Comparison of ENCODE assay signal across 2 cellular contexts in the genomic region with DNA sequence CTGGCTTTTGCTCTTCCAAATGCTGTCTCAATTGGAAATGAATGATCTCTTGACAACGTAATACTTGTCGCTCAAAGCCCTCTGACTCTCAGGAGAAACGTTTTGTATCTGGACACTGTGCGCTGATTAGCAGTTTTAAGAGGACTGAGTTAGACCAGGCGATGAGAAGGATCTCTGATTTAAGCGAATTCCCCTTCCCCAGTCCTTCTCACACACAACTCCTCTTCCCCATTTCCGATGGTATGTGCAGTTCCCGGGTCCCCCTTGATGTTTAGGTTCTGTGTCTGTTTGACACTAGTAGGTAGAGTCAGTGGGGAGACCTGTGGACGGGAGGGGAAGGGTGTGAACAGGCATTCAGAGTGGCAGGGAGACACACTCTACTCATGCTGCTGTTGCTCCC.
TF ChIP-seq lines count a peak whose summit lies in the region.

No MANE protein-coding gene starts in this region.

TF ChIP-seq in GM23338, 12 proteins besides CTCF, POLR2A, EP300 and RAD21:
- TF ChIP-seq POLR2AphosphoS5 (IDR thresholded peaks at IDR 0.05; ENCODE audit: low read depth): no peak
- TF ChIP-seq, protein P1, sequence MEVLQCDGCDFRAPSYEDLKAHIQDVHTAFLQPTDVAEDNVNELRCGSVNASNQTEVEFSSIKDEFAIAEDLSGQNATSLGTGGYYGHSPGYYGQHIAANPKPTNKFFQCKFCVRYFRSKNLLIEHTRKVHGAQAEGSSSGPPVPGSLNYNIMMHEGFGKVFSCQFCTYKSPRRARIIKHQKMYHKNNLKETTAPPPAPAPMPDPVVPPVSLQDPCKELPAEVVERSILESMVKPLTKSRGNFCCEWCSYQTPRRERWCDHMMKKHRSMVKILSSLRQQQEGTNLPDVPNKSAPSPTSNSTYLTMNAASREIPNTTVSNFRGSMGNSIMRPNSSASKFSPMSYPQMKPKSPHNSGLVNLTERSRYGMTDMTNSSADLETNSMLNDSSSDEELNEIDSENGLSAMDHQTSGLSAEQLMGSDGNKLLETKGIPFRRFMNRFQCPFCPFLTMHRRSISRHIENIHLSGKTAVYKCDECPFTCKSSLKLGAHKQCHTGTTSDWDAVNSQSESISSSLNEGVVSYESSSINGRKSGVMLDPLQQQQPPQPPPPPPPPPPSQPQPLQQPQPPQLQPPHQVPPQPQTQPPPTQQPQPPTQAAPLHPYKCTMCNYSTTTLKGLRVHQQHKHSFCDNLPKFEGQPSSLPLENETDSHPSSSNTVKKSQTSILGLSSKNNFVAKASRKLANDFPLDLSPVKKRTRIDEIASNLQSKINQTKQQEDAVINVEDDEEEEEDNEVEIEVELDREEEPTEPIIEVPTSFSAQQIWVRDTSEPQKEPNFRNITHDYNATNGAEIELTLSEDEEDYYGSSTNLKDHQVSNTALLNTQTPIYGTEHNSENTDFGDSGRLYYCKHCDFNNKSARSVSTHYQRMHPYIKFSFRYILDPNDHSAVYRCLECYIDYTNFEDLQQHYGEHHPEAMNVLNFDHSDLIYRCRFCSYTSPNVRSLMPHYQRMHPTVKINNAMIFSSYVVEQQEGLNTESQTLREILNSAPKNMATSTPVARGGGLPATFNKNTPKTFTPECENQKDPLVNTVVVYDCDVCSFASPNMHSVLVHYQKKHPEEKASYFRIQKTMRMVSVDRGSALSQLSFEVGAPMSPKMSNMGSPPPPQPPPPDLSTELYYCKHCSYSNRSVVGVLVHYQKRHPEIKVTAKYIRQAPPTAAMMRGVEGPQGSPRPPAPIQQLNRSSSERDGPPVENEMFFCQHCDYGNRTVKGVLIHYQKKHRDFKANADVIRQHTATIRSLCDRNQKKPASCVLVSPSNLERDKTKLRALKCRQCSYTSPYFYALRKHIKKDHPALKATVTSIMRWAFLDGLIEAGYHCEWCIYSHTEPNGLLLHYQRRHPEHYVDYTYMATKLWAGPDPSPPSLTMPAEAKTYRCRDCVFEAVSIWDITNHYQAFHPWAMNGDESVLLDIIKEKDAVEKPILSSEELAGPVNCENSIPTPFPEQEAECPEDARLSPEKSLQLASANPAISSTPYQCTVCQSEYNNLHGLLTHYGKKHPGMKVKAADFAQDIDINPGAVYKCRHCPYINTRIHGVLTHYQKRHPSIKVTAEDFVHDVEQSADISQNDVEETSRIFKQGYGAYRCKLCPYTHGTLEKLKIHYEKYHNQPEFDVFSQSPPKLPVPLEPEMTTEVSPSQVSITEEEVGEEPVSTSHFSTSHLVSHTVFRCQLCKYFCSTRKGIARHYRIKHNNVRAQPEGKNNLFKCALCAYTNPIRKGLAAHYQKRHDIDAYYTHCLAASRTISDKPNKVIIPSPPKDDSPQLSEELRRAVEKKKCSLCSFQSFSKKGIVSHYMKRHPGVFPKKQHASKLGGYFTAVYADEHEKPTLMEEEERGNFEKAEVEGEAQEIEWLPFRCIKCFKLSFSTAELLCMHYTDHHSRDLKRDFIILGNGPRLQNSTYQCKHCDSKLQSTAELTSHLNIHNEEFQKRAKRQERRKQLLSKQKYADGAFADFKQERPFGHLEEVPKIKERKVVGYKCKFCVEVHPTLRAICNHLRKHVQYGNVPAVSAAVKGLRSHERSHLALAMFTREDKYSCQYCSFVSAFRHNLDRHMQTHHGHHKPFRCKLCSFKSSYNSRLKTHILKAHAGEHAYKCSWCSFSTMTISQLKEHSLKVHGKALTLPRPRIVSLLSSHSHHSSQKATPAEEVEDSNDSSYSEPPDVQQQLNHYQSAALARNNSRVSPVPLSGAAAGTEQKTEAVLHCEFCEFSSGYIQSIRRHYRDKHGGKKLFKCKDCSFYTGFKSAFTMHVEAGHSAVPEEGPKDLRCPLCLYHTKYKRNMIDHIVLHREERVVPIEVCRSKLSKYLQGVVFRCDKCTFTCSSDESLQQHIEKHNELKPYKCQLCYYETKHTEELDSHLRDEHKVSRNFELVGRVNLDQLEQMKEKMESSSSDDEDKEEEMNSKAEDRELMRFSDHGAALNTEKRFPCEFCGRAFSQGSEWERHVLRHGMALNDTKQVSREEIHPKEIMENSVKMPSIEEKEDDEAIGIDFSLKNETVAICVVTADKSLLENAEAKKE (CRISPR knock-in tag; IDR thresholded peaks at IDR 0.05): no peak
- no peak for TF ChIP-seq ZNF331 (CRISPR knock-in tag; IDR thresholded peaks at IDR 0.05; ENCODE audit: low read depth)
- no peak for TF ChIP-seq JUNB (IDR thresholded peaks at IDR 0.05; ENCODE audit: unreplicated experiment)
- no peak for TF ChIP-seq NANOG (IDR thresholded peaks at IDR 0.05; ENCODE audit: borderline replicate concordance)
- no peak for TF ChIP-seq EZH2phosphoT487 (IDR thresholded peaks at IDR 0.05; ENCODE audit: unreplicated experiment)
- no peak for TF ChIP-seq CREB1 (CRISPR knock-in tag; IDR thresholded peaks at IDR 0.05; ENCODE audit: low read depth)
- TF ChIP-seq, protein P2, sequence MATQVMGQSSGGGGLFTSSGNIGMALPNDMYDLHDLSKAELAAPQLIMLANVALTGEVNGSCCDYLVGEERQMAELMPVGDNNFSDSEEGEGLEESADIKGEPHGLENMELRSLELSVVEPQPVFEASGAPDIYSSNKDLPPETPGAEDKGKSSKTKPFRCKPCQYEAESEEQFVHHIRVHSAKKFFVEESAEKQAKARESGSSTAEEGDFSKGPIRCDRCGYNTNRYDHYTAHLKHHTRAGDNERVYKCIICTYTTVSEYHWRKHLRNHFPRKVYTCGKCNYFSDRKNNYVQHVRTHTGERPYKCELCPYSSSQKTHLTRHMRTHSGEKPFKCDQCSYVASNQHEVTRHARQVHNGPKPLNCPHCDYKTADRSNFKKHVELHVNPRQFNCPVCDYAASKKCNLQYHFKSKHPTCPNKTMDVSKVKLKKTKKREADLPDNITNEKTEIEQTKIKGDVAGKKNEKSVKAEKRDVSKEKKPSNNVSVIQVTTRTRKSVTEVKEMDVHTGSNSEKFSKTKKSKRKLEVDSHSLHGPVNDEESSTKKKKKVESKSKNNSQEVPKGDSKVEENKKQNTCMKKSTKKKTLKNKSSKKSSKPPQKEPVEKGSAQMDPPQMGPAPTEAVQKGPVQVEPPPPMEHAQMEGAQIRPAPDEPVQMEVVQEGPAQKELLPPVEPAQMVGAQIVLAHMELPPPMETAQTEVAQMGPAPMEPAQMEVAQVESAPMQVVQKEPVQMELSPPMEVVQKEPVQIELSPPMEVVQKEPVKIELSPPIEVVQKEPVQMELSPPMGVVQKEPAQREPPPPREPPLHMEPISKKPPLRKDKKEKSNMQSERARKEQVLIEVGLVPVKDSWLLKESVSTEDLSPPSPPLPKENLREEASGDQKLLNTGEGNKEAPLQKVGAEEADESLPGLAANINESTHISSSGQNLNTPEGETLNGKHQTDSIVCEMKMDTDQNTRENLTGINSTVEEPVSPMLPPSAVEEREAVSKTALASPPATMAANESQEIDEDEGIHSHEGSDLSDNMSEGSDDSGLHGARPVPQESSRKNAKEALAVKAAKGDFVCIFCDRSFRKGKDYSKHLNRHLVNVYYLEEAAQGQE (IDR thresholded peaks at IDR 0.05; ENCODE audit: unreplicated experiment): no peak
- no peak for TF ChIP-seq ZNF114 (CRISPR knock-in tag; IDR thresholded peaks at IDR 0.05)
- no peak for TF ChIP-seq STAT1 (IDR thresholded peaks at IDR 0.05; ENCODE audit: unreplicated experiment)

TF ChIP-seq in K562, 482 proteins besides CTCF, POLR2A, EP300 and RAD21:
- peak; percentile 33; the same call in 1 of the 2 replicates for TF ChIP-seq SP1 (CRISPR knock-in tag; IDR thresholded peaks at IDR 0.05)
- TF ChIP-seq, protein P3, sequence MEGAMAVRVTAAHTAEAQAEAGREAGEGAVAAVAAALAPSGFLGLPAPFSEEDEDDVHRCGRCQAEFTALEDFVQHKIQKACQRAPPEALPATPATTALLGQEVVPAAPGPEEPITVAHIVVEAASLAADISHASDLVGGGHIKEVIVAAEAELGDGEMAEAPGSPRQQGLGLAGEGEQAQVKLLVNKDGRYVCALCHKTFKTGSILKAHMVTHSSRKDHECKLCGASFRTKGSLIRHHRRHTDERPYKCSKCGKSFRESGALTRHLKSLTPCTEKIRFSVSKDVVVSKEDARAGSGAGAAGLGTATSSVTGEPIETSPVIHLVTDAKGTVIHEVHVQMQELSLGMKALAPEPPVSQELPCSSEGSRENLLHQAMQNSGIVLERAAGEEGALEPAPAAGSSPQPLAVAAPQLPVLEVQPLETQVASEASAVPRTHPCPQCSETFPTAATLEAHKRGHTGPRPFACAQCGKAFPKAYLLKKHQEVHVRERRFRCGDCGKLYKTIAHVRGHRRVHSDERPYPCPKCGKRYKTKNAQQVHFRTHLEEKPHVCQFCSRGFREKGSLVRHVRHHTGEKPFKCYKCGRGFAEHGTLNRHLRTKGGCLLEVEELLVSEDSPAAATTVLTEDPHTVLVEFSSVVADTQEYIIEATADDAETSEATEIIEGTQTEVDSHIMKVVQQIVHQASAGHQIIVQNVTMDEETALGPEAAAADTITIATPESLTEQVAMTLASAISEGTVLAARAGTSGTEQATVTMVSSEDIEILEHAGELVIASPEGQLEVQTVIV (CRISPR knock-in tag; IDR thresholded peaks at IDR 0.05; ENCODE audit: borderline replicate concordance): no peak
- TF ChIP-seq HDGF (IDR thresholded peaks at IDR 0.05): 0 out of 2 replicates have a peak, but pooled peaks have one; percentile 53
- no peak for TF ChIP-seq FOXJ3 (CRISPR knock-in tag; IDR thresholded peaks at IDR 0.05)
- TF ChIP-seq, protein P4, sequence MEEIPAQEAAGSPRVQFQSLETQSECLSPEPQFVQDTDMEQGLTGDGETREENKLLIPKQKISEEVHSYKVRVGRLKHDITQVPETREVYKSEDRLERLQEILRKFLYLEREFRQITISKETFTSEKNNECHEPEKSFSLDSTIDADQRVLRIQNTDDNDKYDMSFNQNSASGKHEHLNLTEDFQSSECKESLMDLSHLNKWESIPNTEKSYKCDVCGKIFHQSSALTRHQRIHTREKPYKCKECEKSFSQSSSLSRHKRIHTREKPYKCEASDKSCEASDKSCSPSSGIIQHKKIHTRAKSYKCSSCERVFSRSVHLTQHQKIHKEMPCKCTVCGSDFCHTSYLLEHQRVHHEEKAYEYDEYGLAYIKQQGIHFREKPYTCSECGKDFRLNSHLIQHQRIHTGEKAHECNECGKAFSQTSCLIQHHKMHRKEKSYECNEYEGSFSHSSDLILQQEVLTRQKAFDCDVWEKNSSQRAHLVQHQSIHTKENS (CRISPR knock-in tag; IDR thresholded peaks at IDR 0.05): no peak
- 0 out of 2 replicates have a peak, but pooled peaks have one; percentile 19 for TF ChIP-seq ZNF347 (CRISPR knock-in tag; IDR thresholded peaks at IDR 0.05; ENCODE audit: low read depth)
- no peak for TF ChIP-seq SMAD4 (CRISPR knock-in tag; conservative IDR thresholded peaks at IDR 0.05)
- TF ChIP-seq, protein P5, sequence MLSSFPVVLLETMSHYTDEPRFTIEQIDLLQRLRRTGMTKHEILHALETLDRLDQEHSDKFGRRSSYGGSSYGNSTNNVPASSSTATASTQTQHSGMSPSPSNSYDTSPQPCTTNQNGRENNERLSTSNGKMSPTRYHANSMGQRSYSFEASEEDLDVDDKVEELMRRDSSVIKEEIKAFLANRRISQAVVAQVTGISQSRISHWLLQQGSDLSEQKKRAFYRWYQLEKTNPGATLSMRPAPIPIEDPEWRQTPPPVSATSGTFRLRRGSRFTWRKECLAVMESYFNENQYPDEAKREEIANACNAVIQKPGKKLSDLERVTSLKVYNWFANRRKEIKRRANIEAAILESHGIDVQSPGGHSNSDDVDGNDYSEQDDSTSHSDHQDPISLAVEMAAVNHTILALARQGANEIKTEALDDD (IDR thresholded peaks at IDR 0.05): 0 out of 2 replicates have a peak, but pooled peaks have one; percentile 43
- TF ChIP-seq SPI1 (IDR thresholded peaks at IDR 0.05; ENCODE audit: borderline replicate concordance, low read depth, low read length): 0 out of 2 replicates have a peak, but pooled peaks have one; percentile 31
- 0 out of 4 replicates have a peak, but pooled peaks of 1 of the 2 experiments have one; percentile 50 for TF ChIP-seq FOXA3 (CRISPR knock-in tag; conservative IDR thresholded peaks at IDR 0.05 in 1 of 2, IDR thresholded peaks at IDR 0.05 in 1 of 2)
- TF ChIP-seq ZFP1 (CRISPR knock-in tag; IDR thresholded peaks at IDR 0.05): no peak
- TF ChIP-seq ERF (CRISPR knock-in tag; IDR thresholded peaks at IDR 0.05): 0 out of 2 replicates have a peak, but pooled peaks have one; percentile 29
- no peak for TF ChIP-seq ZBTB17 (CRISPR knock-in tag; IDR thresholded peaks at IDR 0.05)
- no peak for TF ChIP-seq E2F3 (CRISPR knock-in tag; IDR thresholded peaks at IDR 0.05)
- no peak for TF ChIP-seq ZNF124 (CRISPR knock-in tag; IDR thresholded peaks at IDR 0.05)
- TF ChIP-seq, protein P6, sequence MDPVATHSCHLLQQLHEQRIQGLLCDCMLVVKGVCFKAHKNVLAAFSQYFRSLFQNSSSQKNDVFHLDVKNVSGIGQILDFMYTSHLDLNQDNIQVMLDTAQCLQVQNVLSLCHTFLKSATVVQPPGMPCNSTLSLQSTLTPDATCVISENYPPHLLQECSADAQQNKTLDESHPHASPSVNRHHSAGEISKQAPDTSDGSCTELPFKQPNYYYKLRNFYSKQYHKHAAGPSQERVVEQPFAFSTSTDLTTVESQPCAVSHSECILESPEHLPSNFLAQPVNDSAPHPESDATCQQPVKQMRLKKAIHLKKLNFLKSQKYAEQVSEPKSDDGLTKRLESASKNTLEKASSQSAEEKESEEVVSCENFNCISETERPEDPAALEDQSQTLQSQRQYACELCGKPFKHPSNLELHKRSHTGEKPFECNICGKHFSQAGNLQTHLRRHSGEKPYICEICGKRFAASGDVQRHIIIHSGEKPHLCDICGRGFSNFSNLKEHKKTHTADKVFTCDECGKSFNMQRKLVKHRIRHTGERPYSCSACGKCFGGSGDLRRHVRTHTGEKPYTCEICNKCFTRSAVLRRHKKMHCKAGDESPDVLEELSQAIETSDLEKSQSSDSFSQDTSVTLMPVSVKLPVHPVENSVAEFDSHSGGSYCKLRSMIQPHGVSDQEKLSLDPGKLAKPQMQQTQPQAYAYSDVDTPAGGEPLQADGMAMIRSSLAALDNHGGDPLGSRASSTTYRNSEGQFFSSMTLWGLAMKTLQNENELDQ (CRISPR knock-in tag; IDR thresholded peaks at IDR 0.05; ENCODE audit: borderline replicate concordance): no peak
- TF ChIP-seq HMG20B (CRISPR knock-in tag; IDR thresholded peaks at IDR 0.05): no peak
